ENCODE assay signal across 8 cellular contexts in genomic region chrX:54358424-54359211, GRCh38. TPM values are rescaled to one million over a fixed set of nuclear protein-coding genes. Genes with fewer than 3 reads are reported as not detected.
DNase-seq lines count a peak whose midpoint lies in the region; ATAC-seq and TF ChIP-seq lines count a peak whose summit lies in the region.

No MANE protein-coding gene starts in this region.

- H3K36me3 Mint-ChIP-seq in CD8-positive, alpha-beta T cell, result no peaks in the 10 kb centered on the region

- in situ Hi-C loops in astrocyte of the cerebellum (cut with HindIII; ENCODE audit: low sequenced_read_pairs), result no loop called here

- POLR2A ChIA-PET in CD8-positive, alpha-beta T cell (lab: Charles Lee), result no interaction called here

- no peak overlapping the region for H3K27ac Mint-ChIP-seq in CD8-positive, alpha-beta T cell

- no peaks in the 10 kb centered on the region for H3K27me3 ChIP-seq in CD8-positive, alpha-beta T cell (ENCODE audit: insufficient read depth, low read length)
- H3K27me3 ChIP-seq in rectal smooth muscle tissue (ENCODE audit: control insufficient read depth, insufficient read depth, low read length), result no peaks in the 10 kb centered on the region

- no peaks in the 10 kb centered on the region for H3K9me3 Mint-ChIP-seq in CD8-positive, alpha-beta T cell

- no peak overlapping the region for H3K9ac ChIP-seq in rectal smooth muscle tissue (ENCODE audit: low read length)

- peak overlapping the region; percentile 50 for H3K4me3 ChIP-seq in CD8-positive, alpha-beta T cell (ENCODE audit: low read depth, low read length)
- H3K4me3 ChIP-seq in astrocyte of the cerebellum (ENCODE audit: low read depth, low read length) (peak overlapping the region; percentile 60), rectal smooth muscle tissue (ENCODE audit: low read length) (peak overlapping the region; percentile 58)

- ATAC-seq in CD8-positive, alpha-beta T cell, result peak; percentile 50
- peak; percentile 65 for ATAC-seq in SK-N-SH treated with all-trans-retinoic acid at 6 μM for 48 hours
- ATAC-seq in HG02588 (IDR thresholded peaks at IDR 0.05; ENCODE audit: unreplicated experiment), result no peak

- no peak overlapping the region for H3K27ac ChIP-seq in CD8-positive, alpha-beta T cell (ENCODE audit: low read depth, low read length)
- peak overlapping the region; percentile 59 for H3K27ac ChIP-seq in rectal smooth muscle tissue (ENCODE audit: low read depth, low read length)

- intact Hi-C loops in CD8-positive, alpha-beta T cell (cut with DNase I, micrococcal nuclease), result no loop called here

- CTCF ChIA-PET in CD8-positive, alpha-beta T cell (lab: Charles Lee), result interaction anchor here (1.4 kb wide), 1 partner anchor 9 kb away, joined by 3 read pairs; no protein-coding TSS in a partner anchor

- peaks cover 22% of the 10 kb centered on the region for H3K27me3 Mint-ChIP-seq in CD8-positive, alpha-beta T cell (ENCODE audit: low read depth)

- no peaks in the 10 kb centered on the region for H3K36me3 ChIP-seq in CD8-positive, alpha-beta T cell (ENCODE audit: insufficient read depth, low read length)
- H3K36me3 ChIP-seq in rectal smooth muscle tissue (ENCODE audit: control insufficient read depth, insufficient read depth, low read length), result no peaks in the 10 kb centered on the region

- H3K4me1 ChIP-seq in CD8-positive, alpha-beta T cell (ENCODE audit: insufficient read depth, low read length), result peaks cover 4% of the 10 kb centered on the region
- no peaks in the 10 kb centered on the region for H3K4me1 ChIP-seq in rectal smooth muscle tissue (ENCODE audit: control insufficient read depth, insufficient read depth, low read length)

- DNase-seq in CD8-positive, alpha-beta T cell, result peak in 6 of 7 experiments; percentile 2 to 51 (median 26)
- DNase-seq in HPDE6-E6E7 (ENCODE audit: extremely low spot score) (peak; percentile 37), astrocyte of the cerebellum (ENCODE audit: low read depth) (peak; percentile 27), hippocampal formation (lab: John Stamatoyannopoulos, UW) (peak; percentile 54 to 61), UCSD-AML1 (lab: John Stamatoyannopoulos, UW; ENCODE audit: unreplicated experiment) (no peak)

- peaks cover 17% of the 10 kb centered on the region for H3K4me1 Mint-ChIP-seq in CD8-positive, alpha-beta T cell (ENCODE audit: low read depth)

- peak overlapping the region; percentile 81 for H3K4me3 Mint-ChIP-seq in CD8-positive, alpha-beta T cell

- no peak for TF ChIP-seq CTCF in CD8-positive, alpha-beta T cell (IDR thresholded peaks at IDR 0.05)
- TF ChIP-seq CTCF in astrocyte of the cerebellum (IDR thresholded peaks at IDR 0.05; ENCODE audit: low read depth, low read length, missing control alignments), result no peak

- no peaks in the 10 kb centered on the region for H3K9me3 ChIP-seq in CD8-positive, alpha-beta T cell (ENCODE audit: low read length)

TF ChIP-seq in SK-N-SH treated with all-trans-retinoic acid at 6 μM for 48 hours, 23 proteins besides CTCF, POLR2A, EP300 and RAD21:
- TF ChIP-seq, protein P1, sequence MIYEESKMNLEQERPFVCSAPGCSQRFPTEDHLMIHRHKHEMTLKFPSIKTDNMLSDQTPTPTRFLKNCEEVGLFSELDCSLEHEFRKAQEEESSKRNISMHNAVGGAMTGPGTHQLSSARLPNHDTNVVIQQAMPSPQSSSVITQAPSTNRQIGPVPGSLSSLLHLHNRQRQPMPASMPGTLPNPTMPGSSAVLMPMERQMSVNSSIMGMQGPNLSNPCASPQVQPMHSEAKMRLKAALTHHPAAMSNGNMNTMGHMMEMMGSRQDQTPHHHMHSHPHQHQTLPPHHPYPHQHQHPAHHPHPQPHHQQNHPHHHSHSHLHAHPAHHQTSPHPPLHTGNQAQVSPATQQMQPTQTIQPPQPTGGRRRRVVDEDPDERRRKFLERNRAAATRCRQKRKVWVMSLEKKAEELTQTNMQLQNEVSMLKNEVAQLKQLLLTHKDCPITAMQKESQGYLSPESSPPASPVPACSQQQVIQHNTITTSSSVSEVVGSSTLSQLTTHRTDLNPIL (CRISPR knock-in tag; IDR thresholded peaks at IDR 0.05; ENCODE audit: low read depth), result no peak
- TF ChIP-seq, protein P2, sequence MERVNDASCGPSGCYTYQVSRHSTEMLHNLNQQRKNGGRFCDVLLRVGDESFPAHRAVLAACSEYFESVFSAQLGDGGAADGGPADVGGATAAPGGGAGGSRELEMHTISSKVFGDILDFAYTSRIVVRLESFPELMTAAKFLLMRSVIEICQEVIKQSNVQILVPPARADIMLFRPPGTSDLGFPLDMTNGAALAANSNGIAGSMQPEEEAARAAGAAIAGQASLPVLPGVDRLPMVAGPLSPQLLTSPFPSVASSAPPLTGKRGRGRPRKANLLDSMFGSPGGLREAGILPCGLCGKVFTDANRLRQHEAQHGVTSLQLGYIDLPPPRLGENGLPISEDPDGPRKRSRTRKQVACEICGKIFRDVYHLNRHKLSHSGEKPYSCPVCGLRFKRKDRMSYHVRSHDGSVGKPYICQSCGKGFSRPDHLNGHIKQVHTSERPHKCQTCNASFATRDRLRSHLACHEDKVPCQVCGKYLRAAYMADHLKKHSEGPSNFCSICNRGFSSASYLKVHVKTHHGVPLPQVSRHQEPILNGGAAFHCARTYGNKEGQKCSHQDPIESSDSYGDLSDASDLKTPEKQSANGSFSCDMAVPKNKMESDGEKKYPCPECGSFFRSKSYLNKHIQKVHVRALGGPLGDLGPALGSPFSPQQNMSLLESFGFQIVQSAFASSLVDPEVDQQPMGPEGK (CRISPR knock-in tag; IDR thresholded peaks at IDR 0.05; ENCODE audit: borderline replicate concordance), result no peak
- TF ChIP-seq ZFP30 (CRISPR knock-in tag; IDR thresholded peaks at IDR 0.05) (no peak), ZC3H10 (CRISPR knock-in tag; IDR thresholded peaks at IDR 0.05) (no peak), TOX (CRISPR knock-in tag; IDR thresholded peaks at IDR 0.05; ENCODE audit: borderline replicate concordance) (no peak), ZNF70 (CRISPR knock-in tag; IDR thresholded peaks at IDR 0.05) (0 out of 2 replicates have a peak, but pooled peaks have one; percentile 5), ESRRG (CRISPR knock-in tag; IDR thresholded peaks at IDR 0.05) (no peak), ZFP3 (CRISPR knock-in tag; IDR thresholded peaks at IDR 0.05) (peak; percentile 28; the same call in 1 of the 2 replicates)
- TF ChIP-seq, protein P3, sequence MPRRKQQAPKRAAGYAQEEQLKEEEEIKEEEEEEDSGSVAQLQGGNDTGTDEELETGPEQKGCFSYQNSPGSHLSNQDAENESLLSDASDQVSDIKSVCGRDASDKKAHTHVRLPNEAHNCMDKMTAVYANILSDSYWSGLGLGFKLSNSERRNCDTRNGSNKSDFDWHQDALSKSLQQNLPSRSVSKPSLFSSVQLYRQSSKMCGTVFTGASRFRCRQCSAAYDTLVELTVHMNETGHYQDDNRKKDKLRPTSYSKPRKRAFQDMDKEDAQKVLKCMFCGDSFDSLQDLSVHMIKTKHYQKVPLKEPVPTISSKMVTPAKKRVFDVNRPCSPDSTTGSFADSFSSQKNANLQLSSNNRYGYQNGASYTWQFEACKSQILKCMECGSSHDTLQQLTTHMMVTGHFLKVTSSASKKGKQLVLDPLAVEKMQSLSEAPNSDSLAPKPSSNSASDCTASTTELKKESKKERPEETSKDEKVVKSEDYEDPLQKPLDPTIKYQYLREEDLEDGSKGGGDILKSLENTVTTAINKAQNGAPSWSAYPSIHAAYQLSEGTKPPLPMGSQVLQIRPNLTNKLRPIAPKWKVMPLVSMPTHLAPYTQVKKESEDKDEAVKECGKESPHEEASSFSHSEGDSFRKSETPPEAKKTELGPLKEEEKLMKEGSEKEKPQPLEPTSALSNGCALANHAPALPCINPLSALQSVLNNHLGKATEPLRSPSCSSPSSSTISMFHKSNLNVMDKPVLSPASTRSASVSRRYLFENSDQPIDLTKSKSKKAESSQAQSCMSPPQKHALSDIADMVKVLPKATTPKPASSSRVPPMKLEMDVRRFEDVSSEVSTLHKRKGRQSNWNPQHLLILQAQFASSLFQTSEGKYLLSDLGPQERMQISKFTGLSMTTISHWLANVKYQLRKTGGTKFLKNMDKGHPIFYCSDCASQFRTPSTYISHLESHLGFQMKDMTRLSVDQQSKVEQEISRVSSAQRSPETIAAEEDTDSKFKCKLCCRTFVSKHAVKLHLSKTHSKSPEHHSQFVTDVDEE (CRISPR knock-in tag; IDR thresholded peaks at IDR 0.05), result 0 out of 2 replicates have a peak, but pooled peaks have one; percentile 23
TF ChIP-seq in SK-N-SH treated with all-trans-retinoic acid at 6 μM for 48 hours: peak in this region for 3.

RNA-seq across cellular contexts. Expression of gene WNK3, which starts 0.8 kb away (rescaled TPM):
- total RNA-seq in CD8-positive, alpha-beta T cell, result not detected
